19 cellular contexts compared by ENCODE assay signal in the genomic region with DNA sequence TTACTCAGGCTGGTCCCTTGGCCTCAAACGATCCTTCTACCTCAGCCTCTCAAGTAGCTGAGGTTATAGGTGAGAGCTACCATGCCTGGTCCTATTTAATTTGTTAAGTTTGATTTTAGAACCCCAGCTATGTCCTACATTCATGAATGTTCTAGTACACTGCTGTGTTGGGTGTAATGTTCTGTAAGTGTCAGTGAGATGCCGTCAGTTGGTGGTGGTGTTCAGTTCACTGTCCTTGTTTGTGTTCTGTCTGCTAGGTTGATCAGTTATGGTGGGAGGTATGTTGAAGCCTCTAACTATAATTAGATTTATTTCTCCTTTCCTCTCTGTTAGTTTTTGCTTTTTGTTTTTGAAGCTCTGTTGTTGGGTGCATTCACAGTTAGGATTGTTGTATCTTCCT. TPM values are rescaled to one million over a fixed set of nuclear protein-coding genes. Genes with fewer than 3 reads are reported as not detected.
DNase-seq lines count a peak whose midpoint lies in the region; ATAC-seq and TF ChIP-seq lines count a peak whose summit lies in the region.
"Had no signal": no experiment of that assay in that cellular context is flagged by ENCODE, and none has a peak within 500 bp of the region (broad histone marks: within the 10 kb centered on the region; RNA-seq: fewer than 3 reads in every experiment).

No MANE protein-coding gene starts in this region.

- no peak for TF ChIP-seq CTCF in CD8-positive, alpha-beta T cell (IDR thresholded peaks at IDR 0.05)
- no peak for TF ChIP-seq CTCF in H9 (conservative IDR thresholded peaks at IDR 0.05)
- no peak for TF ChIP-seq CTCF in chondrocyte (IDR thresholded peaks at IDR 0.05)
- no peak for TF ChIP-seq CTCF in natural killer cell (IDR thresholded peaks at IDR 0.05)

- no peak overlapping the region for H3T11ph ChIP-seq in H9 (ENCODE audit: low read length)

- no peak overlapping the region for H2BK20ac ChIP-seq in H9 (ENCODE audit: low read depth, low read length, poor library complexity, severe bottlenecking)

- H4K5ac ChIP-seq in H9 (ENCODE audit: insufficient read length, low read depth, low read length), result no peak overlapping the region

- H4K20me1 ChIP-seq in H9 (ENCODE audit: control insufficient read depth, insufficient read depth, insufficient read length), result no peaks in the 10 kb centered on the region

- H2BK12ac ChIP-seq in H9 (ENCODE audit: insufficient read length, low read depth, low read length), result no peak overlapping the region

- no peak overlapping the region for H3K4ac ChIP-seq in H9 (ENCODE audit: low read depth, low read length)

- no peak overlapping the region for H2BK5ac ChIP-seq in H9 (ENCODE audit: insufficient read length, low read length)

- no peaks in the 10 kb centered on the region for H3K9me3 Mint-ChIP-seq in CD8-positive, alpha-beta T cell
- H3K9me3 Mint-ChIP-seq in H9 (no peaks in the 10 kb centered on the region), chondrocyte (ENCODE audit: low read depth) (no peaks in the 10 kb centered on the region), natural killer cell (no peaks in the 10 kb centered on the region)
- H3K9me3 Mint-ChIP-seq: activated naive CD8-positive, alpha-beta T cell treated with anti-CD3 and anti-CD28 coated beads, Interleukin-2, amount 10 ng/mL, durations not matched to agents 7 days and 5 days; neural crest cell had no signal

- no peak overlapping the region for H2BK15ac ChIP-seq in H9 (ENCODE audit: low read depth, low read length)

- no peaks in the 10 kb centered on the region for H3K9me3 ChIP-seq in CD8-positive, alpha-beta T cell (ENCODE audit: low read length)
- no peaks in the 10 kb centered on the region for H3K9me3 ChIP-seq in H9 (ENCODE audit: control insufficient read depth, low read depth, low read length)
- H3K9me3 ChIP-seq: upper lobe of left lung had no signal

- H3K79me1 ChIP-seq in H9 (ENCODE audit: insufficient read depth, low read depth, low read length, poor library complexity, severe bottlenecking), result no peaks in the 10 kb centered on the region

- no peak overlapping the region for H4K8ac ChIP-seq in H9 (replicated peaks; ENCODE audit: insufficient read length, low read depth, low read length)

- H3K79me2 ChIP-seq in H9 (ENCODE audit: insufficient read depth, low read length), result peaks cover 60% of the 10 kb centered on the region

- H3K4me1 Mint-ChIP-seq in CD8-positive, alpha-beta T cell (ENCODE audit: low read depth), result peaks cover 82% of the 10 kb centered on the region
- H3K4me1 Mint-ChIP-seq in H9 (peaks cover 13 to 20% of the 10 kb centered on the region in 2 experiments), chondrocyte (ENCODE audit: low read depth) (peaks cover 44% of the 10 kb centered on the region), natural killer cell (peaks cover 69 to 70% of the 10 kb centered on the region in 2 donors)

- CTCF ChIA-PET in CD8-positive, alpha-beta T cell (lab: Charles Lee), result interaction anchor here (1.2 kb wide), 1 partner anchor 22 kb away, joined by 4 read pairs; no protein-coding TSS in a partner anchor

- no peak overlapping the region for H2AFZ ChIP-seq in H9 (ENCODE audit: low read length)

- no peak overlapping the region for H3K18ac ChIP-seq in H9 (ENCODE audit: insufficient read length, low read depth, low read length)

- POLR2A ChIA-PET in CD8-positive, alpha-beta T cell (lab: Charles Lee), result interaction anchor here (1.1 kb wide), 1 partner anchor 19 kb away, joined by 3 read pairs; the partner anchor contains the start of gene ZNF821

- no peak overlapping the region for H2AK5ac ChIP-seq in H9 (ENCODE audit: insufficient read length, low read length)

- H3K4me1 ChIP-seq in CD8-positive, alpha-beta T cell (ENCODE audit: insufficient read depth, low read length), result peaks cover 79% of the 10 kb centered on the region
- H3K4me1 ChIP-seq in H9 (ENCODE audit: insufficient read depth, low read length), result no peaks in the 10 kb centered on the region

- DNase-seq in CD8-positive, alpha-beta T cell, result no peak
- DNase-seq in H9 (no peak), chondrocyte (ENCODE audit: low spot score) (no peak), natural killer cell (no peak), GDM1 (lab: John Stamatoyannopoulos, UW) (no peak)
- DNase-seq: activated CD4-positive, alpha-beta T cell treated with anti-CD3 and anti-CD28 coated beads, Interleukin-2, amount 50 U/mL, for 4 hours; activated naive CD8-positive, alpha-beta T cell treated with anti-CD3 and anti-CD28 coated beads, Interleukin-2, amount 10 ng/mL, durations not matched to agents 7 days and 5 days; glutamatergic neuron; left colon; NCI-H1417 treated with DMSO at 0.1 percent for 48 hours; NCI-H526; stimulated activated CD4-positive, alpha-beta T cell treated with anti-CD3 and anti-CD28 coated beads, Interleukin-2, amount 100 ng/mL, for 48 hours; upper lobe of left lung had no signal

- no peak overlapping the region for H3K56ac ChIP-seq in H9 (ENCODE audit: insufficient read length, low read depth, low read length)

- H3K14ac ChIP-seq in H9 (ENCODE audit: insufficient read depth, low read length), result no peak overlapping the region

- H3K9ac ChIP-seq in H9 (ENCODE audit: extremely low read depth, insufficient read length, low read length), result no peak overlapping the region

- no peak overlapping the region for H4K91ac ChIP-seq in H9 (ENCODE audit: insufficient read length, low read depth, low read length)

- no peaks in the 10 kb centered on the region for H3K27me3 ChIP-seq in CD8-positive, alpha-beta T cell (ENCODE audit: insufficient read depth, low read length)
- no peaks in the 10 kb centered on the region for H3K27me3 ChIP-seq in H9 (ENCODE audit: insufficient read depth, low read length)
- H3K27me3 ChIP-seq: upper lobe of left lung had no signal

- H3K27ac ChIP-seq in CD8-positive, alpha-beta T cell (ENCODE audit: low read depth, low read length), result no peak overlapping the region
- peak overlapping the region; percentile 23 for H3K27ac ChIP-seq in H9 (ENCODE audit: insufficient read length, low read depth, low read length)
- H3K27ac ChIP-seq: coronary artery, upper lobe of left lung had no signal

- WGBS in H9 (ENCODE audit: extremely low coverage, insufficient read length, low lambda C conversion rate), result no CpG with 5 or more reads among the region's 2 CpGs

- H3K4me3 Mint-ChIP-seq in CD8-positive, alpha-beta T cell, result no peak overlapping the region
- no peak overlapping the region for H3K4me3 Mint-ChIP-seq in H9
- peak overlapping the region; percentile 12 for H3K4me3 Mint-ChIP-seq in chondrocyte (ENCODE audit: unreplicated experiment)
- H3K4me3 Mint-ChIP-seq in natural killer cell, result no peak overlapping the region
- H3K4me3 Mint-ChIP-seq: activated naive CD8-positive, alpha-beta T cell treated with anti-CD3 and anti-CD28 coated beads, Interleukin-2, amount 10 ng/mL, durations not matched to agents 7 days and 5 days; brain; neural crest cell had no signal

- H3K23ac ChIP-seq in H9 (ENCODE audit: insufficient read length, low read depth, low read length), result no peak overlapping the region

- H3K27me3 Mint-ChIP-seq in CD8-positive, alpha-beta T cell (ENCODE audit: low read depth), result no peaks in the 10 kb centered on the region
- no peaks in the 10 kb centered on the region for H3K27me3 Mint-ChIP-seq in H9 (ENCODE audit: low read depth)
- no peaks in the 10 kb centered on the region for H3K27me3 Mint-ChIP-seq in chondrocyte (ENCODE audit: low read depth)
- no peaks in the 10 kb centered on the region for H3K27me3 Mint-ChIP-seq in natural killer cell (ENCODE audit: low read depth in 2 of 2)
- H3K27me3 Mint-ChIP-seq: activated naive CD8-positive, alpha-beta T cell treated with anti-CD3 and anti-CD28 coated beads, Interleukin-2, amount 10 ng/mL, durations not matched to agents 7 days and 5 days; brain had no signal

- peaks cover 14% of the 10 kb centered on the region for H3K36me3 Mint-ChIP-seq in CD8-positive, alpha-beta T cell
- H3K36me3 Mint-ChIP-seq in H9 (ENCODE audit: insufficient read depth in 1 of 3, low read depth in 3 of 3) (peaks cover 13 to 29% (median 23%) of the 10 kb centered on the region in 3 experiments), chondrocyte (ENCODE audit: low read depth) (no peaks in the 10 kb centered on the region), natural killer cell (no peaks in the 10 kb centered on the region)

- H3K23me2 ChIP-seq in H9 (ENCODE audit: insufficient read length, low read depth, low read length, poor library complexity, severe bottlenecking), result no peaks in the 10 kb centered on the region

- no peak overlapping the region for H3K4me3 ChIP-seq in CD8-positive, alpha-beta T cell (ENCODE audit: low read depth, low read length)
- H3K4me3 ChIP-seq: coronary artery, smooth muscle cell, upper lobe of left lung had no signal

- no peak for ATAC-seq in CD8-positive, alpha-beta T cell
- no peak for ATAC-seq in natural killer cell
- no peak for ATAC-seq in HG03460 (IDR thresholded peaks at IDR 0.05; ENCODE audit: unreplicated experiment)
- no peak for ATAC-seq in HG02885 (IDR thresholded peaks at IDR 0.05; ENCODE audit: poor library complexity, unreplicated experiment)
- ATAC-seq: left colon had no signal

- H3K27ac Mint-ChIP-seq in CD8-positive, alpha-beta T cell, result peak overlapping the region; percentile 30
- H3K27ac Mint-ChIP-seq in H9, result peak overlapping the region in 1 of 3 experiments; percentile 29; a peak in 3 of 7 replicates
- H3K27ac Mint-ChIP-seq in chondrocyte (ENCODE audit: unreplicated experiment), result peak overlapping the region; percentile 67
- H3K27ac Mint-ChIP-seq in natural killer cell, result peak overlapping the region; percentile 4 to 73
- H3K27ac Mint-ChIP-seq: activated naive CD8-positive, alpha-beta T cell treated with anti-CD3 and anti-CD28 coated beads, Interleukin-2, amount 10 ng/mL, durations not matched to agents 7 days and 5 days had no signal

- no peak overlapping the region for H3K4me2 ChIP-seq in H9 (ENCODE audit: insufficient read depth, insufficient read length, low read length)
- H3K4me2 ChIP-seq: smooth muscle cell had no signal

- no peak overlapping the region for H2BK120ac ChIP-seq in H9 (ENCODE audit: low read depth, low read length, poor library complexity, severe bottlenecking)

- intact Hi-C loops in CD8-positive, alpha-beta T cell (cut with DNase I, micrococcal nuclease), result no loop called here
- intact Hi-C loops in natural killer cell (cut with micrococcal nuclease), result no loop called here

- H3K36me3 ChIP-seq in CD8-positive, alpha-beta T cell (ENCODE audit: insufficient read depth, low read length), result no peaks in the 10 kb centered on the region
- H3K36me3 ChIP-seq: upper lobe of left lung had no signal

RNA-seq across cellular contexts. Expression of gene IST1, which starts 8.3 kb away (rescaled TPM):
- 100 to 1,000 TPM; 460 to 476 TPM for total RNA-seq in CD8-positive, alpha-beta T cell
- total RNA-seq in H9 (2021) (263 and 264 TPM in 2 replicates), chondrocyte (172 to 174 TPM (median 172 TPM) in 3 replicates), natural killer cell (100 to 1,000 TPM; 363 to 391 (median 378) TPM)

RNA-seq across cellular contexts. Expression of gene ZNF821, which starts 19.6 kb away (rescaled TPM):
- total RNA-seq in CD8-positive, alpha-beta T cell, result 10 to 100 TPM in 1 of 2 experiments, 1 to 10 TPM in 1; 8.4 to 10.1 TPM
- total RNA-seq in H9 (2021), result 11.6 and 12.5 TPM in 2 replicates
- total RNA-seq in chondrocyte, result 10.6 to 12.0 TPM (median 11.2 TPM) in 3 replicates
- 10 to 100 TPM; 14.0 to 19.1 (median 18.2) TPM for total RNA-seq in natural killer cell

RNA-seq across cellular contexts. Expression of gene ATXN1L, which starts 57.8 kb away (rescaled TPM):
- total RNA-seq in CD8-positive, alpha-beta T cell, result 10 to 100 TPM; 64.9 to 67.4 TPM
- total RNA-seq in H9 (2021) (30.1 and 30.3 TPM in 2 replicates), chondrocyte (29.4 to 32.4 TPM (median 30.8 TPM) in 3 replicates), natural killer cell (10 to 100 TPM; 59.7 to 66.9 (median 59.8) TPM)
